8 cellular contexts compared by ENCODE assay signal in genomic region chrX:85004255-85004654, GRCh38. TPM values are rescaled to one million over a fixed set of nuclear protein-coding genes. Genes with fewer than 3 reads are reported as not detected.
DNase-seq lines count a peak whose midpoint lies in the region; ATAC-seq and TF ChIP-seq lines count a peak whose summit lies in the region.

No MANE protein-coding gene starts in this region.

- peaks cover 9% of the 10 kb centered on the region for H3K36me3 Mint-ChIP-seq in T-cell

- no peak for DNase-seq in HAP-1 (ENCODE audit: low spot score in 2 of 2)
- no peak for DNase-seq in T-cell
- peak; percentile 10 for DNase-seq in fibroblast of villous mesenchyme (ENCODE audit: low read depth)
- DNase-seq in prostate gland (ENCODE audit: low spot score): peak; percentile 4
- DNase-seq in stimulated activated CD4-positive, alpha-beta T cell treated with anti-CD3 and anti-CD28 coated beads, Interleukin-2, amount 100 ng/mL, for 48 hours: no peak
- no peak for DNase-seq in NCI-H1436 (lab: John Stamatoyannopoulos, UW)
- no peak for DNase-seq in NCI-H1417 treated with DMSO at 0.1 percent for 48 hours (lab: John Stamatoyannopoulos, UW)

- H3K4me1 ChIP-seq in BLaER1 (peaks cover 6% of the 10 kb centered on the region; the same call in 1 of the 2 replicates), HAP-1 (peaks cover 5% of the 10 kb centered on the region; the same call in 1 of the 2 replicates), prostate gland (replicated peaks) (no peaks in the 10 kb centered on the region)

- CTCF ChIA-PET in T-cell (lab: Charles Lee): no interaction called here

- no peaks in the 10 kb centered on the region for H3K36me3 ChIP-seq in BLaER1
- H3K36me3 ChIP-seq in HAP-1 (replicated peaks): no peaks in the 10 kb centered on the region; the same call in 1 of the 2 replicates
- H3K36me3 ChIP-seq in prostate gland: no peaks in the 10 kb centered on the region

- no peak for TF ChIP-seq POLR2A in prostate gland (IDR thresholded peaks at IDR 0.05)

- peaks cover 0 to 36% (median 22%) of the 10 kb centered on the region in 3 donors for H3K4me1 Mint-ChIP-seq in T-cell

- POLR2A ChIA-PET in T-cell (lab: Charles Lee): no interaction called here

- WGBS in prostate gland: 0% methylated on average over 10 of the region's 11 CpGs

- H3K9me3 Mint-ChIP-seq in T-cell: no peaks in the 10 kb centered on the region

- no peaks in the 10 kb centered on the region for H4K20me1 ChIP-seq in BLaER1

- peak in 1 of 4 experiments; percentile 3 for ATAC-seq in T-cell (replicated peaks in 1 of 4)

- intact Hi-C loops in prostate gland (cut with DNase I): no loop called here

- in situ Hi-C loops in HAP-1 (cut with MboI; ENCODE audit: low sequenced_read_pairs): no loop called here

- H3K27me3 ChIP-seq in BLaER1 (peaks cover 12% of the 10 kb centered on the region; the same call in 1 of the 2 replicates), HAP-1 (ENCODE audit: low read depth) (no peaks in the 10 kb centered on the region), prostate gland (replicated peaks; ENCODE audit: insufficient read depth) (no peaks in the 10 kb centered on the region)

- H3K9ac ChIP-seq in BLaER1: peak overlapping the region; percentile 73

- H3K9me3 ChIP-seq in BLaER1 (no peaks in the 10 kb centered on the region), HAP-1 (no peaks in the 10 kb centered on the region), prostate gland (no peaks in the 10 kb centered on the region)

- H3K27ac ChIP-seq in BLaER1 (peak overlapping the region; percentile 61), prostate gland (peak overlapping the region; percentile 58 to 71)

- peak overlapping the region in 1 of 2 donors; percentile 71 for H3K27ac Mint-ChIP-seq in T-cell

- TF ChIP-seq CTCF in fibroblast of villous mesenchyme (IDR thresholded peaks at IDR 0.05; ENCODE audit: insufficient read depth, low read depth, low read length) (no peak), prostate gland (IDR thresholded peaks at IDR 0.05) (no peak)

- peak overlapping the region; percentile 81 to 87 (median 86) for H3K4me3 Mint-ChIP-seq in T-cell

- peak overlapping the region; percentile 71 for H3K4me3 ChIP-seq in BLaER1
- H3K4me3 ChIP-seq in HAP-1: peak overlapping the region; percentile 67
- peak overlapping the region; percentile 73 for H3K4me3 ChIP-seq in fibroblast of villous mesenchyme (ENCODE audit: low read depth, low read length)
- peak overlapping the region; percentile 38 to 42 for H3K4me3 ChIP-seq in prostate gland

- no peaks in the 10 kb centered on the region for H3K27me3 Mint-ChIP-seq in T-cell

- H3K4me2 ChIP-seq in BLaER1: peak overlapping the region; percentile 68

RNA-seq across cellular contexts. Expression of gene APOOL, which starts 0.6 kb away (rescaled TPM):
- total RNA-seq in T-cell (10 to 100 TPM in 1 of 5 donors, 1 to 10 TPM in 4; 8.5 to 11.7 (median 9.2) TPM), fibroblast of villous mesenchyme (7.7 and 10.4 TPM in 2 replicates), prostate gland (10 to 100 TPM in 1 of 2 donors, 1 to 10 TPM in 1; 9.9 to 10.8 TPM)

Comparison
In these comparisons a context has a peak if more than half of its experiments do, and no peak if none do; other contexts are left out.
1. DNase-seq: peak in fibroblast of villous mesenchyme (single experiment) and prostate gland (single experiment); none in HAP-1 (0 of 2), T-cell (0 of 34), stimulated activated CD4-positive, alpha-beta T cell treated with anti-CD3 and anti-CD28 coated beads, Interleukin-2, amount 100 ng/mL, for 48 hours (0 of 2), NCI-H1436 (single experiment) and NCI-H1417 treated with DMSO at 0.1 percent for 48 hours (single experiment).
2. Peak in every context shown above with its lines, with median percentiles within 50 percentile points of each other: H3K4me3 ChIP-seq.